In the genomic region with DNA sequence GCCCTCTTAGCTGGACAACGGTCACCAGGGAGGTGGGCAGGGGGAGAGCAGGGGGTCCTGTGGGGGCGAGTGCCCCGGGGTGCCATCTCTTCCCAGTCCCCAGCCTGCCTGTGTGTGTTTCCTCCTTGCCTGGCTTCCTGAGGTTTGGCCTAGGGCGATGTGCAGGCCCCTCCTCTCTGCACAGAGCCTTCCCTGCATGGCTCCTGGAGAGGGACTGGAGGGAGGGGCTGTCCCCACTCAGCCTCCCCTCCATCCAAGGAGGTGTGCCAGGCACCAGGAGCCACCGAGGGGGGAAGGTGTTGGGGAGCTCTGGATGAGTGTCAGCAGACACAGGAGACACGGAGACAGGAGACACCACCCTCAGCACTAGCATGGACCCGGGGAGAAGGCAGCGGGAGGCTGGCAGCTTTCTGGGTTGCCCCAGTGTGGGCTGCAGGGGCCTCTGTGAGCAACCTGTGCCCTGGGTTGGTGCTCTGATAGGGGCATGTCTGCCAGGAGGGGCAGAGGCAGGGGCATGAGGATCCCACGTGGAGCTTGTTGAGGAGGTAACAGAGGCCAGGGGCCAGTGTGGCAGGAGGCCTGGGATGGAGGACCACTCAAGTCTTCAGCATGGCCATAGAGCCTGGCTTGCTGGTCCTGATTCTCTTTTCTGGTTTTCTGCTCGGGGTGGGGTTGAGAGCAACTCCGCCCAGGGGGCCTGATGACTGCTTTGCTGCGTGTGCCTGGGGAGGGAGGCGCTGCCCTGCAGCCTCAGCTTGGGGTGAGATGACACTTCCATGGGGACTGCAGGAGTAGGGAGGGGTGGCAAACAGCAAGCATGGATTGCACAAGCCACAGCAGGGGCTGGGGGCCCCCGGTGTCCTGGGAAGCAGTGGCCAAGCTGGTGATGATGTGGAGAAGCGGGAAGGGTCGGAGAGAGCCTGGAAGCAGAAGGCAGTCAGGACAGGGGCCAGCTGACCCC, we compare ENCODE assay signal across 22 cellular contexts.
DNase-seq lines count a peak whose midpoint lies in the region; ATAC-seq, FAIRE-seq and TF ChIP-seq lines count a peak whose summit lies in the region.
"Had no signal": no experiment of that assay in that cellular context is flagged by ENCODE, and none has a peak within 500 bp of the region (broad histone marks: within the 10 kb centered on the region; RNA-seq: fewer than 3 reads in every experiment).

No MANE protein-coding gene starts in this region.

- H3K4me1 ChIP-seq in HepG2 (ENCODE audit: insufficient read depth, low read length) (no peaks in the 10 kb centered on the region), right lobe of liver (no peaks in the 10 kb centered on the region), left lung (peaks cover 0 to 3% of the 10 kb centered on the region in 2 donors)
- H3K4me1 ChIP-seq: Caco-2 had no signal

- no peak overlapping the region for H3K27ac ChIP-seq in HepG2 (ENCODE audit: extremely low read length, insufficient read depth, low read length)
- H3K27ac ChIP-seq in right lobe of liver = no peak overlapping the region
- no peak overlapping the region for H3K27ac ChIP-seq in left lung
- H3K27ac ChIP-seq: PC-9, SK-N-MC had no signal

- no peak overlapping the region for H3K4me2 ChIP-seq in HepG2 (ENCODE audit: low read depth, low read length)
- H3K4me2 ChIP-seq: PC-9 had no signal

- in situ Hi-C loops in HepG2 (cut with HindIII; ENCODE audit: extremely low pct_ligation_motif_present, low pct_unique_long_range_greater_than_20kb) = loop anchor here (10.0 to 25.0 kb wide), 2 partner anchors 911 to 1728 kb away; no protein-coding TSS in a partner anchor

- no peaks in the 10 kb centered on the region for H3K36me3 Mint-ChIP-seq in osteocyte (ENCODE audit: unreplicated experiment)
- H3K36me3 Mint-ChIP-seq: CD4-positive, CD25-positive, alpha-beta regulatory T cell had no signal

- no peak overlapping the region for H3K4me3 ChIP-seq in HepG2 (replicated peaks in 1 of 3; ENCODE audit: insufficient read depth in 1 of 3, low read depth in 2 of 3, low read length in 3 of 3)
- no peak overlapping the region for H3K4me3 ChIP-seq in right lobe of liver
- H3K4me3 ChIP-seq in choroid plexus epithelial cell (ENCODE audit: low read depth, low read length) = no peak overlapping the region
- H3K4me3 ChIP-seq in left lung = no peak overlapping the region
- H3K4me3 ChIP-seq: PC-9, SK-N-MC had no signal

- peaks cover 0 to 7% of the 10 kb centered on the region in 2 experiments; a peak in 2 of 5 replicates for H3K27me3 ChIP-seq in HepG2 (ENCODE audit: control insufficient read depth in 1 of 2, insufficient read depth in 2 of 2, low read length in 2 of 2)
- no peaks in the 10 kb centered on the region for H3K27me3 ChIP-seq in right lobe of liver
- no peaks in the 10 kb centered on the region for H3K27me3 ChIP-seq in left lung

- H3K9ac ChIP-seq in HepG2 (ENCODE audit: insufficient read depth, low read depth, low read length) = no peak overlapping the region

- no peaks in the 10 kb centered on the region for H3K79me2 ChIP-seq in HepG2 (ENCODE audit: insufficient read depth, low read length)

- H3K4me1 Mint-ChIP-seq in osteocyte (ENCODE audit: unreplicated experiment) = peaks cover 38% of the 10 kb centered on the region
- H3K4me1 Mint-ChIP-seq: CD4-positive, CD25-positive, alpha-beta regulatory T cell had no signal

- no TSS peak for BruUV-seq in HepG2 (replicated peaks; lab: Mats Ljungman, UMichigan)

- no peak overlapping the region for H3K4me3 Mint-ChIP-seq in osteocyte (ENCODE audit: unreplicated experiment)
- H3K4me3 Mint-ChIP-seq: CD4-positive, CD25-positive, alpha-beta regulatory T cell had no signal

- CTCF ChIA-PET in HepG2 (lab: Yijun Ruan, JAX; ENCODE audit: low intra/inter-chr PET ratio, low total read pairs) = no interaction called here

- TF ChIP-seq POLR2A in HepG2 (IDR thresholded peaks at IDR 0.05; ENCODE audit: insufficient read depth in 1 of 2, low read depth in 2 of 2, low read length in 2 of 2) = no peak
- no peak for TF ChIP-seq POLR2A in right lobe of liver (IDR thresholded peaks at IDR 0.05)

- TF ChIP-seq CTCF in HepG2 (CRISPR knock-in tag; IDR thresholded peaks at IDR 0.05) (no peak), right lobe of liver (IDR thresholded peaks at IDR 0.05) (no peak), choroid plexus epithelial cell (conservative IDR thresholded peaks at IDR 0.05; ENCODE audit: low read depth, low read length) (no peak), osteocyte (IDR thresholded peaks at IDR 0.05) (no peak), left lung (IDR thresholded peaks at IDR 0.05) (no peak)

- no peak for TF ChIP-seq RAD21 in HepG2 (CRISPR knock-in tag; IDR thresholded peaks at IDR 0.05)

- POLR2A ChIA-PET in HepG2 (lab: Yijun Ruan, JAX) = no interaction called here

- peak overlapping the region; percentile 58 for H3K27ac Mint-ChIP-seq in osteocyte (ENCODE audit: unreplicated experiment)
- H3K27ac Mint-ChIP-seq: CD4-positive, CD25-positive, alpha-beta regulatory T cell had no signal

- no peak for DNase-seq in HepG2 (ENCODE audit: low spot score)
- DNase-seq in right lobe of liver = no peak
- peak; percentile 10 for DNase-seq in NCI-H69 (lab: John Stamatoyannopoulos, UW)
- DNase-seq in choroid plexus epithelial cell (ENCODE audit: low read depth) = peak; percentile 12
- no peak for DNase-seq in osteocyte (ENCODE audit: extremely low spot score, unreplicated experiment)
- no peak for DNase-seq in OCI-M2 (lab: John Stamatoyannopoulos, UW; ENCODE audit: unreplicated experiment)
- no peak for DNase-seq in left lung
- DNase-seq: AML-193; Caco-2; CD4-positive, CD25-positive, alpha-beta regulatory T cell; DMS153; EL; KG1; NCI-H1048; NCI-H146; NCI-H2081; NCI-H774; PC-9 had no signal

- H2AFZ ChIP-seq in HepG2 (ENCODE audit: low read length) = no peak overlapping the region
- H2AFZ ChIP-seq: PC-9 had no signal

- no peaks in the 10 kb centered on the region for H3K9me3 Mint-ChIP-seq in osteocyte (ENCODE audit: unreplicated experiment)
- H3K9me3 Mint-ChIP-seq: CD4-positive, CD25-positive, alpha-beta regulatory T cell had no signal

- peak; percentile 19 for ATAC-seq in HepG2
- no peak for ATAC-seq in right lobe of liver
- ATAC-seq in HG03108 (IDR thresholded peaks at IDR 0.05; ENCODE audit: unreplicated experiment) = no peak
- ATAC-seq in left lung = no peak

- H3K27me3 Mint-ChIP-seq in osteocyte (ENCODE audit: unreplicated experiment) = no peaks in the 10 kb centered on the region
- H3K27me3 Mint-ChIP-seq: CD4-positive, CD25-positive, alpha-beta regulatory T cell had no signal

- FAIRE-seq in HepG2 (lab: Jason Lieb, UNC) = no peak
- FAIRE-seq: GM19239, H54 had no signal

- no peaks in the 10 kb centered on the region for H4K20me1 ChIP-seq in HepG2 (ENCODE audit: insufficient read depth, low read length)

- TF ChIP-seq EP300 in HepG2 (IDR thresholded peaks at IDR 0.05; ENCODE audit: low read depth in 2 of 2, low read length in 2 of 2) (no peak), HepG2 (CRISPR knock-in tag; IDR thresholded peaks at IDR 0.05; ENCODE audit: borderline replicate concordance) (no peak)

- intact Hi-C loops in HepG2 (cut with micrococcal nuclease; ENCODE audit: unreplicated experiment) = no loop called here
- intact Hi-C loops in right lobe of liver (cut with DNase I) = no loop called here
- intact Hi-C loops in left lung (cut with DNase I) = loop anchor here in 1 of 2 donors (10.0 kb wide), 1 partner anchor 119 kb away; no protein-coding TSS in a partner anchor

- WGBS in HepG2 (ENCODE audit: low lambda C conversion rate) = 29% methylated on average over 11 of the region's 16 CpGs
- 78% methylated on average over 3 of the region's 16 CpGs for WGBS in right lobe of liver (ENCODE audit: insufficient coverage, low coverage, low lambda C conversion rate, missing lambda C conversion rate)

- no peaks in the 10 kb centered on the region for H3K36me3 ChIP-seq in HepG2 (replicated peaks in 1 of 2; ENCODE audit: control insufficient read depth in 1 of 2, insufficient read depth in 2 of 2, low read length in 2 of 2)
- no peaks in the 10 kb centered on the region for H3K36me3 ChIP-seq in right lobe of liver
- H3K36me3 ChIP-seq in left lung = no peaks in the 10 kb centered on the region

- H3K9me3 ChIP-seq in HepG2 (ENCODE audit: low read length) (no peaks in the 10 kb centered on the region), right lobe of liver (no peaks in the 10 kb centered on the region), left lung (no peaks in the 10 kb centered on the region)
- H3K9me3 ChIP-seq: Caco-2 had no signal

TF ChIP-seq in HepG2, 621 proteins besides CTCF, POLR2A, EP300 and RAD21 (continues in another document):
- TF ChIP-seq CEBPB (IDR thresholded peaks at IDR 0.05; ENCODE audit: borderline replicate concordance, low read depth, low read length) = no peak
- TF ChIP-seq FLYWCH1 (CRISPR knock-in tag; IDR thresholded peaks at IDR 0.05) = no peak
- no peak for TF ChIP-seq KMT2B (CRISPR knock-in tag; IDR thresholded peaks at IDR 0.05)
- TF ChIP-seq SMARCC2 (IDR thresholded peaks at IDR 0.05) = no peak
- no peak for TF ChIP-seq ZNF512B (CRISPR knock-in tag; IDR thresholded peaks at IDR 0.05; ENCODE audit: borderline replicate concordance)
- TF ChIP-seq ZNF230 (CRISPR knock-in tag; IDR thresholded peaks at IDR 0.05) = no peak
- TF ChIP-seq, protein P1, sequence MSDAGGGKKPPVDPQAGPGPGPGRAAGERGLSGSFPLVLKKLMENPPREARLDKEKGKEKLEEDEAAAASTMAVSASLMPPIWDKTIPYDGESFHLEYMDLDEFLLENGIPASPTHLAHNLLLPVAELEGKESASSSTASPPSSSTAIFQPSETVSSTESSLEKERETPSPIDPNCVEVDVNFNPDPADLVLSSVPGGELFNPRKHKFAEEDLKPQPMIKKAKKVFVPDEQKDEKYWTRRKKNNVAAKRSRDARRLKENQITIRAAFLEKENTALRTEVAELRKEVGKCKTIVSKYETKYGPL (CRISPR knock-in tag; IDR thresholded peaks at IDR 0.05) = no peak

Comparison
In these comparisons a context has a peak if more than half of its experiments do, and no peak if none do; other contexts are left out.
1. DNase-seq: peak in NCI-H69 (single experiment) and choroid plexus epithelial cell (single experiment); none in HepG2 (single experiment), right lobe of liver (0 of 3), osteocyte (single experiment), OCI-M2 (single experiment) and left lung (0 of 2).